ENCODE assay signal across 14 cellular contexts in the genomic region with DNA sequence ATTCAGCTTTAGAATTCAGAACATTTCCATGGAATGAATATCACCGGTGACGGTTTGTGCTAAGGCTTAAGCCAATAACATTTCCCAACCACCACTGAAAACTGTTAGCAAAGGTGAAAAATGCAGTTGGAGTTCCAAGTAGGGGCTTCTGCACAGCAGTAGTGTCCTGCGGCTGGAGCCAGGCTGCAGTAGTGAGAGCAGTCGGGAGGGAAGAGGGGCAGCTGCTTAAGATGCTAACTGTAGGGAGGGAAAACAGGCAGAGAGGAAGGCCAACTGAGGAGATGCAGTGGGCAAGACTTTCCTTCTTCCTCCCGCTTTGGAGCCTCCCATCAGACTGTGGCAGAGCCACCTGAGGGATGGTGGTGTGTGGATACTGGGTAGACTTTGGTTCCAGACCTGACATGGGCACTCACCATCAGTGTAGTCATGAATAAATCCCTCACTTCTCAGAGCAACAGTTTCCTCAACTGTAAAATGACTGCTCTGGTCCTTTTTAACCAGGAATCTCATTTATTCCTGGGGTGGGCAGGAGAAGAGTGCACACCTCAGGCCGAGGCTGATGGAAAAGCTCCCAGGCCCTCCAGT. TPM values are rescaled to one million over a fixed set of nuclear protein-coding genes. Genes with fewer than 3 reads are reported as not detected.
DNase-seq lines count a peak whose midpoint lies in the region; FAIRE-seq and TF ChIP-seq lines count a peak whose summit lies in the region.
"Had no signal": no experiment of that assay in that cellular context is flagged by ENCODE, and none has a peak within 500 bp of the region (broad histone marks: within the 10 kb centered on the region; RNA-seq: fewer than 3 reads in every experiment).

No MANE protein-coding gene starts in this region.

- H3K4me3 ChIP-seq in HFF-Myc (replicated peaks; ENCODE audit: low read depth, low read length): peak overlapping the region; percentile 80
- peak overlapping the region in 2 of 3 donors; percentile 1 to 41 for H3K4me3 ChIP-seq in skeletal muscle tissue (ENCODE audit: low read length in 3 of 3)
- H3K4me3 ChIP-seq in small intestine (ENCODE audit: low read depth in 1 of 2, low read length in 2 of 2): no peak overlapping the region

- H3K27me3 ChIP-seq in skeletal muscle tissue (ENCODE audit: control insufficient read depth in 3 of 3, insufficient read depth in 3 of 3, low read length in 3 of 3) (peaks cover 11 to 22% (median 11%) of the 10 kb centered on the region in 3 donors), small intestine (ENCODE audit: control insufficient read depth in 2 of 2, insufficient read depth in 2 of 2, low read length in 2 of 2) (no peaks in the 10 kb centered on the region)

- TF ChIP-seq CTCF in HFF-Myc (IDR thresholded peaks at IDR 0.05; ENCODE audit: low read depth, low read length, missing control alignments) (peak; percentile 15), brain (conservative IDR thresholded peaks at IDR 0.05) (peak in 1 of 2 experiments; percentile 36)

- no peak for FAIRE-seq in small intestine (lab: Jason Lieb, UNC)
- FAIRE-seq: HTR-8/SVneo had no signal

- H3K9me3 ChIP-seq in skeletal muscle tissue (ENCODE audit: control insufficient read depth in 3 of 3, low read length in 3 of 3): no peaks in the 10 kb centered on the region
- no peaks in the 10 kb centered on the region for H3K9me3 ChIP-seq in small intestine (ENCODE audit: control insufficient read depth, low read depth)

- peak overlapping the region; percentile 83 to 97 (median 90) for H3K4me3 Mint-ChIP-seq in brain
- H3K4me3 Mint-ChIP-seq: memory B cell had no signal

- H3K27me3 Mint-ChIP-seq in brain: peaks cover 13% of the 10 kb centered on the region

- H3K4me1 ChIP-seq in skeletal muscle tissue (ENCODE audit: control insufficient read depth in 3 of 3, insufficient read depth in 3 of 3, low read length in 3 of 3) (peaks cover 7 to 15% (median 11%) of the 10 kb centered on the region in 3 donors), small intestine (ENCODE audit: control insufficient read depth in 2 of 2, insufficient read depth in 1 of 2, low read depth in 1 of 2, low read length in 1 of 2) (peaks cover 0 to 3% of the 10 kb centered on the region in 2 donors)

- peak overlapping the region in 4 of 5 experiments; percentile 71 to 96 (median 90) for H3K27ac Mint-ChIP-seq in brain
- H3K27ac Mint-ChIP-seq: memory B cell had no signal

- no peak overlapping the region for H3K9ac ChIP-seq in skeletal muscle tissue (ENCODE audit: low read depth in 1 of 3, low read length in 3 of 3)

- peaks cover 0 to 14% (median 6%) of the 10 kb centered on the region in 5 experiments for H3K9me3 Mint-ChIP-seq in brain
- H3K9me3 Mint-ChIP-seq: memory B cell had no signal

- H3K27ac ChIP-seq in skeletal muscle tissue (ENCODE audit: low read depth, low read length): no peak overlapping the region
- H3K27ac ChIP-seq in small intestine (ENCODE audit: low read depth in 1 of 2, low read length in 1 of 2): peak overlapping the region in 1 of 2 donors; percentile 2
- H3K27ac ChIP-seq: skin epidermis had no signal

- peaks cover 32% of the 10 kb centered on the region for H3K36me3 Mint-ChIP-seq in brain
- H3K36me3 Mint-ChIP-seq: memory B cell had no signal

- H3K36me3 ChIP-seq in skeletal muscle tissue (ENCODE audit: control insufficient read depth in 3 of 3, insufficient read depth in 3 of 3, low read length in 3 of 3): peaks cover 0 to 3% (median 0%) of the 10 kb centered on the region in 3 donors
- no peaks in the 10 kb centered on the region for H3K36me3 ChIP-seq in small intestine (ENCODE audit: control insufficient read depth in 2 of 2, insufficient read depth in 2 of 2, low read length in 2 of 2)

- 69 to 80% (median 72%) methylated on average over 6 of the region's 6 CpGs for WGBS in small intestine, 3 donors

- DNase-seq in HFF-Myc (ENCODE audit: extremely low read depth, low read depth) (no peak), left kidney (ENCODE audit: low read depth, low spot score) (peak; percentile 31), EL (no peak), small intestine (no peak), NCI-H1092 treated with DMSO at 0.1 percent for 48 hours (lab: John Stamatoyannopoulos, UW) (no peak), iPS-NIHi7 (ENCODE audit: extremely low spot score) (no peak)
- DNase-seq: activated CD4-positive, alpha-beta T cell treated with anti-CD3 and anti-CD28 coated beads, Interleukin-2, amount 50 U/mL, for 1 hour; activated effector memory CD4-positive, alpha-beta T cell treated with Interleukin-2 at 50 U/mL for 16 hours; NCI-H1105 treated with DMSO at 0.1 percent for 48 hours had no signal

- H3K4me1 Mint-ChIP-seq in brain: peaks cover 64% of the 10 kb centered on the region

RNA-seq across cellular contexts. Expression of a gene that starts 3.2 kb away (rescaled TPM):
- 13.9 TPM for polyA plus RNA-seq in brain (ENCODE audit: insufficient read depth, low read depth, low replicate concordance)
- total RNA-seq in skeletal muscle tissue: 1.6 TPM
- polyA plus RNA-seq in small intestine: 10 to 100 TPM; 11.0 to 23.9 (median 13.2) TPM

Comparison
In these comparisons a context has a peak if more than half of its experiments do, and no peak if none do; other contexts are left out.
1. H3K4me3 ChIP-seq: peak in HFF-Myc (single experiment) and skeletal muscle tissue (2 of 3); none in small intestine (0 of 2).